ENCODE assay signal across 20 cellular contexts in the genomic region with DNA sequence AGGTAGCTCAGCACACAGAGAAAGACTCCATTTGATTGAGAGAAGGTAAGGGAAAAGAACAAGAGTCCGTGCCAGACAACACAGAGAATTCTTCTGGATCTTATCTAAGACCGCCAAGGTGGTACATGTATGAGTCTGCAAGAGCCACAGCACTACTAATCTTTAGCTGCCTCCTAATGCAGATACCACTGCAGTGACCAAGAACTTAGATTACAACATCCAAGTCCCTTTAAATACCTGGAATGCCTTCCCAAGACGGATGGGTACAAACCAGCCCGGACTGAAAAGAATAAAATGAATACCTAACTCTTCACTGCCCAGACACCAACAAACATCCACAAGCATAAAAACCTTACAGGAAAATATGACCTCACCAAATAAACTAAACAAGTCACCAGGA. TPM values are rescaled to one million over a fixed set of nuclear protein-coding genes. Genes with fewer than 3 reads are reported as not detected.
DNase-seq lines count a peak whose midpoint lies in the region; ATAC-seq, FAIRE-seq and TF ChIP-seq lines count a peak whose summit lies in the region.
"Had no signal": no experiment of that assay in that cellular context is flagged by ENCODE, and none has a peak within 500 bp of the region (broad histone marks: within the 10 kb centered on the region; RNA-seq: fewer than 3 reads in every experiment).

No MANE protein-coding gene starts in this region.

- H2AFZ ChIP-seq in IMR-90 (replicated peaks; ENCODE audit: low read length, poor library complexity) (no peak overlapping the region), H1 (ENCODE audit: low read length) (0 out of 2 replicates have a peak overlapping the region, but pooled peaks have one; percentile 65)

- CTCF ChIA-PET in IMR-90 (lab: Yijun Ruan, JAX), result no interaction called here
- CTCF ChIA-PET in H1 (lab: Charles Lee; ENCODE audit: partially characterized antibody), result no interaction called here

- H3K36me3 Mint-ChIP-seq in neural crest cell (ENCODE audit: low read depth), result no peaks in the 10 kb centered on the region

- DNase-seq in IMR-90 (no peak), H1 (ENCODE audit: low read depth in 1 of 2, low spot score in 2 of 2) (no peak), neural crest cell (ENCODE audit: low read depth, low spot score) (no peak), iPS-NIHi7 (ENCODE audit: extremely low spot score) (no peak), RCC 7860 (ENCODE audit: low spot score) (no peak), H7 (no peak)
- DNase-seq: ACHN; BE2C; C1 segment of cervical spinal cord; Caco-2; CD4-positive, alpha-beta T cell; GOT3 had no signal

- H4K5ac ChIP-seq in IMR-90 (ENCODE audit: low read depth, low read length) (no peak overlapping the region), H1 (ENCODE audit: insufficient read length, low read depth, low read length) (no peak overlapping the region)

- H3K79me2 ChIP-seq in H1 (ENCODE audit: control insufficient read depth in 1 of 2, insufficient read depth in 2 of 2, low read length in 2 of 2), result no peaks in the 10 kb centered on the region

- H2BK15ac ChIP-seq in IMR-90 (ENCODE audit: low read depth, low read length) (no peak overlapping the region), H1 (ENCODE audit: low read length) (no peak overlapping the region)

- H4K91ac ChIP-seq in IMR-90 (ENCODE audit: insufficient read depth, low read depth, low read length) (no peak overlapping the region), H1 (replicated peaks; ENCODE audit: insufficient read length, low read length) (no peak overlapping the region)

- peaks cover 3% of the 10 kb centered on the region for H3K9me3 Mint-ChIP-seq in neural crest cell

- POLR2A ChIA-PET in IMR-90 (lab: Charles Lee; ENCODE audit: unreplicated experiment), result interaction anchor here (0.6 kb wide), 1 partner anchor 1204 kb away, joined by 3 read pairs; no protein-coding TSS in a partner anchor
- POLR2A ChIA-PET in H1 (lab: Charles Lee; ENCODE audit: partially characterized antibody), result interaction anchor here (0.6 kb wide), 1 partner anchor 257 kb away, joined by 3 read pairs; no protein-coding TSS in a partner anchor

- no peak for TF ChIP-seq RAD21 in IMR-90 (IDR thresholded peaks at IDR 0.05; ENCODE audit: low read length)
- TF ChIP-seq RAD21 in H1 (IDR thresholded peaks at IDR 0.05 in 1 of 2, conservative IDR thresholded peaks at IDR 0.05 in 1 of 2; ENCODE audit: low read depth in 2 of 2, low read length in 2 of 2), result no peak

- H3K9me3 ChIP-seq in IMR-90 (ENCODE audit: control insufficient read depth, insufficient read depth, low read length), result no peaks in the 10 kb centered on the region
- H3K9me3 ChIP-seq in H1 (ENCODE audit: insufficient read depth in 2 of 2, low read depth in 1 of 2, low read length in 1 of 2), result no peaks in the 10 kb centered on the region
- H3K9me3 ChIP-seq: HAP-1 had no signal

- H3K23me2 ChIP-seq in H1 (ENCODE audit: low read depth, low read length), result no peaks in the 10 kb centered on the region

- no CpG with 5 or more reads among the region's 4 CpGs for WGBS in IMR-90 (ENCODE audit: extremely low coverage in 2 of 2, insufficient read length in 1 of 2), 2 experiments
- 81% methylated on average over 4 of the region's 4 CpGs; no CpG with 5 or more reads in 1 of the 2 experiments for WGBS in H1 (ENCODE audit: extremely low coverage in 1 of 2, insufficient coverage in 1 of 2, insufficient read length in 1 of 2, insufficient replicate concordance in 2 of 2, low coverage in 1 of 2, low lambda C conversion rate in 2 of 2, missing lambda C conversion rate in 1 of 2), 2 experiments

- H3K4me2 ChIP-seq in IMR-90 (ENCODE audit: low read depth, low read length), result no peak overlapping the region
- H3K4me2 ChIP-seq in H1 (ENCODE audit: insufficient read depth in 1 of 2, low read depth in 2 of 2, low read length in 2 of 2), result no peak overlapping the region

- no peak overlapping the region for H3K56ac ChIP-seq in IMR-90 (ENCODE audit: extremely low read depth, insufficient read depth, low read length)
- H3K56ac ChIP-seq in H1 (replicated peaks; ENCODE audit: insufficient read length, low read depth, low read length), result no peak overlapping the region

- H3K4me1 ChIP-seq in IMR-90 (ENCODE audit: control insufficient read depth, insufficient read depth, low read length) (no peaks in the 10 kb centered on the region), H1 (replicated peaks in 1 of 4; ENCODE audit: control insufficient read depth in 3 of 4, insufficient read depth in 4 of 4, low read length in 3 of 4) (no peaks in the 10 kb centered on the region)
- H3K4me1 ChIP-seq: BE2C, Caco-2, HAP-1 had no signal

- no peaks in the 10 kb centered on the region for H3K9me1 ChIP-seq in IMR-90 (ENCODE audit: insufficient read depth, low read length)

- no TSS peak for BruUV-seq in IMR-90 (replicated peaks; lab: Mats Ljungman, UMichigan)

- peak overlapping the region; percentile 76 for H3K27ac Mint-ChIP-seq in neural crest cell (ENCODE audit: unreplicated experiment)
- H3K27ac Mint-ChIP-seq: CD4-positive, alpha-beta T cell had no signal

- no peaks in the 10 kb centered on the region for H3K27me3 Mint-ChIP-seq in neural crest cell (ENCODE audit: low read depth)
- H3K27me3 Mint-ChIP-seq: CD4-positive, alpha-beta T cell had no signal

- H4K20me1 ChIP-seq in IMR-90 (ENCODE audit: insufficient read depth, low read length) (no peaks in the 10 kb centered on the region), H1 (replicated peaks in 1 of 2; ENCODE audit: control insufficient read depth in 1 of 2, insufficient read depth in 2 of 2, low read length in 2 of 2) (no peaks in the 10 kb centered on the region)

- H3K23ac ChIP-seq in IMR-90 (ENCODE audit: low read depth, low read length), result no peak overlapping the region
- H3K23ac ChIP-seq in H1 (ENCODE audit: insufficient read length), result no peak overlapping the region

- H3K4ac ChIP-seq in IMR-90 (ENCODE audit: low read depth, low read length), result no peak overlapping the region
- H3K4ac ChIP-seq in H1 (replicated peaks; ENCODE audit: insufficient read length, low read depth, low read length), result no peak overlapping the region

- TF ChIP-seq POLR2A in IMR-90 (IDR thresholded peaks at IDR 0.05; ENCODE audit: low read depth, low read length) (no peak), H1 (IDR thresholded peaks at IDR 0.05; ENCODE audit: control extremely low read depth in 1 of 2, low read depth in 2 of 2, low read length in 2 of 2) (no peak)

- H3K27ac ChIP-seq in IMR-90 (ENCODE audit: insufficient read depth, low read length), result no peak overlapping the region
- H3K27ac ChIP-seq in H1 (ENCODE audit: low read depth, low read length), result no peak overlapping the region

- no peak overlapping the region for H3K4me3 ChIP-seq in IMR-90 (ENCODE audit: insufficient read depth, low read depth, low read length)
- H3K4me3 ChIP-seq in H1 (ENCODE audit: extremely low read depth in 1 of 4, insufficient read depth in 2 of 4, low read depth in 3 of 4, low read length in 4 of 4), result no peak overlapping the region
- H3K4me3 ChIP-seq in H7 (ENCODE audit: insufficient read depth, low read depth, low read length), result no peak overlapping the region
- H3K4me3 ChIP-seq: HAP-1, K562 had no signal

- no peak overlapping the region; the same call in 1 of the 2 replicates for H3K14ac ChIP-seq in IMR-90 (replicated peaks; ENCODE audit: low read depth, low read length)
- H3K14ac ChIP-seq in H1 (ENCODE audit: insufficient read length), result no peak overlapping the region

- intact Hi-C loops in IMR-90 (cut with micrococcal nuclease), result no loop called here

- H3K18ac ChIP-seq in IMR-90 (ENCODE audit: low read depth, low read length) (no peak overlapping the region), H1 (ENCODE audit: extremely low read depth, low read length) (no peak overlapping the region)

- ATAC-seq in IMR-90 (ENCODE audit: low read depth) (peak; percentile 21; the same call in 1 of the 2 replicates), HG03378 (IDR thresholded peaks at IDR 0.05; ENCODE audit: unreplicated experiment) (no peak)
- ATAC-seq: K562 had no signal

- dilution Hi-C loops in IMR-90 (cut with HindIII; ENCODE audit: low sequenced_read_pairs, unreplicated experiment), result no loop called here

- TF ChIP-seq CTCF in IMR-90 (conservative IDR thresholded peaks at IDR 0.05; ENCODE audit: low read depth, low read length) (no peak), H1 (IDR thresholded peaks at IDR 0.05; ENCODE audit: control extremely low read depth in 1 of 3, insufficient read depth in 1 of 3, low read depth in 1 of 3, low read length in 3 of 3) (no peak), neural crest cell (conservative IDR thresholded peaks at IDR 0.05) (no peak)

- H3K4me3 Mint-ChIP-seq in neural crest cell, result no peak overlapping the region
- H3K4me3 Mint-ChIP-seq: CD4-positive, alpha-beta T cell had no signal

- H4K8ac ChIP-seq in IMR-90 (ENCODE audit: low read depth in 2 of 2, low read length in 2 of 2) (no peak overlapping the region), H1 (ENCODE audit: extremely low read depth, insufficient read depth, low read length) (no peak overlapping the region)

- H3K36me3 ChIP-seq in IMR-90 (ENCODE audit: control insufficient read depth, insufficient read depth, low read length) (no peaks in the 10 kb centered on the region), H1 (ENCODE audit: control insufficient read depth in 2 of 4, insufficient read depth in 4 of 4, low read length in 3 of 4) (no peaks in the 10 kb centered on the region), H7 (replicated peaks; ENCODE audit: control insufficient read depth, insufficient read depth, low read length) (no peaks in the 10 kb centered on the region)
- H3K36me3 ChIP-seq: BE2C, HAP-1 had no signal

- no peak overlapping the region for H2BK5ac ChIP-seq in IMR-90 (ENCODE audit: low read depth, low read length, poor library complexity, severe bottlenecking)
- H2BK5ac ChIP-seq in H1 (ENCODE audit: low read depth, low read length), result no peak overlapping the region

- TF ChIP-seq EP300 in H1 (IDR thresholded peaks at IDR 0.05; ENCODE audit: borderline replicate concordance in 1 of 2, low read depth in 2 of 2, low read length in 2 of 2), result no peak

- no peaks in the 10 kb centered on the region for H3K79me1 ChIP-seq in IMR-90 (ENCODE audit: low read depth in 1 of 2, low read length in 2 of 2)
- no peaks in the 10 kb centered on the region for H3K79me1 ChIP-seq in H1 (ENCODE audit: low read depth, low read length)

- H3K9ac ChIP-seq in IMR-90 (ENCODE audit: low read depth, low read length) (no peak overlapping the region), H1 (replicated peaks in 1 of 4; ENCODE audit: extremely low read depth in 1 of 4, low read depth in 3 of 4, low read length in 3 of 4) (no peak overlapping the region)

- no peaks in the 10 kb centered on the region for H3K4me1 Mint-ChIP-seq in neural crest cell

- no peak for FAIRE-seq in H1 (lab: Jason Lieb, UNC)
- no peak for FAIRE-seq in RCC 7860 (lab: Jason Lieb, UNC)
- FAIRE-seq: A204.1, D721Med, G401.6, GM12891, K562 had no signal

- no peaks in the 10 kb centered on the region for H3K27me3 ChIP-seq in IMR-90 (ENCODE audit: control insufficient read depth, insufficient read depth, low read length)
- H3K27me3 ChIP-seq in H1 (replicated peaks in 1 of 4; ENCODE audit: control insufficient read depth in 3 of 4, extremely low read depth in 1 of 4, insufficient read depth in 3 of 4, low read length in 3 of 4), result no peaks in the 10 kb centered on the region
- no peaks in the 10 kb centered on the region for H3K27me3 ChIP-seq in H7 (ENCODE audit: control insufficient read depth, insufficient read depth, low read length)
- H3K27me3 ChIP-seq: BE2C had no signal

- in situ Hi-C loops in IMR-90 (cut with MboI; ENCODE audit: low sequenced_read_pairs), result no loop called here

- H2BK120ac ChIP-seq in IMR-90 (ENCODE audit: low read depth, low read length) (no peak overlapping the region), H1 (replicated peaks; ENCODE audit: low read depth, low read length) (no peak overlapping the region)

- no peak overlapping the region for H2AK9ac ChIP-seq in IMR-90 (replicated peaks; ENCODE audit: low read depth, low read length, poor library complexity)

- H2BK20ac ChIP-seq in IMR-90 (ENCODE audit: low read depth, low read length), result no peak overlapping the region
- no peak overlapping the region for H2BK20ac ChIP-seq in H1 (ENCODE audit: low read length)

- no peak overlapping the region for H2BK12ac ChIP-seq in H1 (ENCODE audit: low read depth, low read length)

- no peak overlapping the region for H2AK5ac ChIP-seq in IMR-90 (ENCODE audit: low read depth, low read length)
- H2AK5ac ChIP-seq in H1 (ENCODE audit: low read depth, low read length), result no peak overlapping the region

RNA-seq across cellular contexts. Expression of a gene that starts 33.3 kb away (rescaled TPM):
- under 0.01 and 0.28 TPM in 2 replicates for total RNA-seq in IMR-90 (2012; rRNA removed)
- 0.02 TPM in 1 of 2 replicates, not detected in the other for polyA plus RNA-seq in IMR-90 (2012; rRNA removed)
- not detected in 2 replicates for polyA plus RNA-seq in IMR-90 (2012; cell fraction: cytosol; rRNA removed)
- 0.23 TPM in 1 of 2 replicates, not detected in the other for polyA plus RNA-seq in IMR-90 (2012; cell fraction: nucleus; rRNA removed; ENCODE audit: low replicate concordance)
- total RNA-seq in H1 (2021; fragmentation: NEBNext Ultra II Directional; extraction: Animal tissue kit (Norgen Biotek cat#: 25700)), result not detected in 2 replicates
- not detected in 2 replicates for polyA plus RNA-seq in H1 (2011; rRNA removed)
- 0.06 TPM for polyA plus RNA-seq in H1 (2011; cell fraction: cytosol; rRNA removed)
- not detected for polyA plus RNA-seq in H1 (2011; cell fraction: nucleus; rRNA removed)
- not detected in 4 replicates for polyA plus RNA-seq in H1 (2012, experiment 1 of 2)
- polyA plus RNA-seq in H1 (2012, experiment 2 of 2), result not detected
- polyA plus RNA-seq in H1 (2013, experiment 1 of 2), result 0.02 TPM
- polyA plus RNA-seq in H1 (2013, experiment 2 of 2), result 0.06 TPM
- polyA minus RNA-seq in H1 (2011; rRNA and poly(A)+ RNA removed), result 0.32 TPM in 1 of 2 replicates, not detected in the other
- polyA minus RNA-seq in H1 (2011; cell fraction: cytosol; rRNA and poly(A)+ RNA removed), result not detected
- not detected for polyA minus RNA-seq in H1 (2011; cell fraction: nucleus; rRNA and poly(A)+ RNA removed)
- total RNA-seq in neural crest cell, result not detected in 2 replicates
- total RNA-seq in H7 (2014; rRNA removed; shearing (Covaris generic)), result not detected in 2 replicates
- total RNA-seq: CD4-positive, alpha-beta T cell; HT-29; K562 had no signal
